9 cellular contexts compared by ENCODE assay signal in the genomic region with DNA sequence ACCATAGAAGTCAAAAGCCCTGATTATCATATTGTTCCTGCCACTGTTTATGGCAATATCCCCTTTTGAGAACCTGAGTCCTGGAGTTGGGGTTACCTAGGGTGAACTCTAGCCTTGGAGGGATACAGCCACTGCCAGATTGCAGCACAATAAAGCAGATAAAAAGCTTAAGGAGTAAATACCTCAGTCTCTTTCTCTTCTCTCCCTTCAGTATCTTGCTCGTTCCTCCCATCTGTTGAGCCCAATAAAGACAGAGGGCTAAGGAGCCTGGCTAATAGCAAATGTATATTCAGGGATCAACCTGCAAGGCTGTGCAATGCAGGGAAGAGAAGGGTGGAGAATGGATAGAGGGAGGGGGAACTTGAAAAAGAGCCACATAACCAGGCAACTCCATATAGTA.
"Had no signal": no experiment of that assay in that cellular context is flagged by ENCODE, and none has a peak within 500 bp of the region (broad histone marks: within the 10 kb centered on the region; RNA-seq: fewer than 3 reads in every experiment).

No MANE protein-coding gene starts in this region.

- DNase-seq: H9, HCEC 1CT, IMR-90, KG1 had no signal

- FAIRE-seq: H1, H54, HTR-8/SVneo, K562 had no signal

- H3K4me3 ChIP-seq: GM23338, K562 had no signal
